In genomic region chr1:78019031-78019430, GRCh38 we compare ENCODE assay signal across 18 cellular contexts. TPM values are rescaled to one million over a fixed set of nuclear protein-coding genes. Genes with fewer than 3 reads are reported as not detected.
A peak's percentile ranks its signal among the peaks of the same experiment; 100 is the strongest.
DNase-seq lines count a peak whose midpoint lies in the region; ATAC-seq, FAIRE-seq and TF ChIP-seq lines count a peak whose summit lies in the region.
"Had no signal": no experiment of that assay in that cellular context is flagged by ENCODE, and none has a peak within 500 bp of the region (broad histone marks: within the 10 kb centered on the region; RNA-seq: fewer than 3 reads in every experiment).

No MANE protein-coding gene starts in this region.

- no peak overlapping the region for H3K4me3 Mint-ChIP-seq in activated naive CD4-positive, alpha-beta T cell treated with anti-CD3 and anti-CD28 coated beads for 36 hours
- H3K4me3 Mint-ChIP-seq: CD4-positive, CD25-positive, alpha-beta regulatory T cell; CD8-positive, alpha-beta memory T cell; H9 had no signal

- H3K4me1 ChIP-seq in HepG2 (ENCODE audit: insufficient read depth, low read length) (no peaks in the 10 kb centered on the region), right lobe of liver (no peaks in the 10 kb centered on the region), foreskin keratinocyte (no peaks in the 10 kb centered on the region), smooth muscle cell (ENCODE audit: low read depth) (no peaks in the 10 kb centered on the region)
- H3K4me1 ChIP-seq: BE2C had no signal

- H3K27me3 ChIP-seq in HepG2 (ENCODE audit: control insufficient read depth in 1 of 2, insufficient read depth in 2 of 2, low read length in 2 of 2) (no peaks in the 10 kb centered on the region), right lobe of liver (no peaks in the 10 kb centered on the region), foreskin keratinocyte (no peaks in the 10 kb centered on the region), smooth muscle cell (ENCODE audit: low read depth) (no peaks in the 10 kb centered on the region)
- H3K27me3 ChIP-seq: BE2C had no signal

- 100% methylated on average over 1 of the region's 1 CpG for WGBS in HepG2 (ENCODE audit: low lambda C conversion rate)
- WGBS in right lobe of liver (ENCODE audit: insufficient coverage, low coverage, low lambda C conversion rate, missing lambda C conversion rate) = 100% methylated on average over 1 of the region's 1 CpG
- WGBS in smooth muscle cell (ENCODE audit: low lambda C conversion rate) = 90% methylated on average over 1 of the region's 1 CpG

- TF ChIP-seq CTCF in HepG2 (CRISPR knock-in tag; IDR thresholded peaks at IDR 0.05) (no peak), right lobe of liver (IDR thresholded peaks at IDR 0.05) (no peak), foreskin keratinocyte (conservative IDR thresholded peaks at IDR 0.05) (no peak), smooth muscle cell (IDR thresholded peaks at IDR 0.05; ENCODE audit: borderline replicate concordance, insufficient read depth, poor library complexity, severe bottlenecking) (no peak)

- no peak overlapping the region for H3K4me3 ChIP-seq in HepG2 (replicated peaks in 1 of 3; ENCODE audit: insufficient read depth in 1 of 3, low read depth in 2 of 3, low read length in 3 of 3)
- H3K4me3 ChIP-seq in right lobe of liver = no peak overlapping the region
- no peak overlapping the region for H3K4me3 ChIP-seq in smooth muscle cell

- H4K20me1 ChIP-seq in HepG2 (ENCODE audit: insufficient read depth, low read length) (no peaks in the 10 kb centered on the region), smooth muscle cell (ENCODE audit: low read depth) (peaks cover 24% of the 10 kb centered on the region)

- H3K9me3 Mint-ChIP-seq in activated naive CD4-positive, alpha-beta T cell treated with anti-CD3 and anti-CD28 coated beads for 36 hours = peaks cover 1% of the 10 kb centered on the region
- H3K9me3 Mint-ChIP-seq: H9 had no signal

- H3F3A ChIP-seq in smooth muscle cell (ENCODE audit: low read depth) = no peaks in the 10 kb centered on the region

- H3K27me3 Mint-ChIP-seq in activated naive CD4-positive, alpha-beta T cell treated with anti-CD3 and anti-CD28 coated beads for 36 hours (ENCODE audit: low read depth) = no peaks in the 10 kb centered on the region
- H3K27me3 Mint-ChIP-seq: CD4-positive, CD25-positive, alpha-beta regulatory T cell; CD8-positive, alpha-beta memory T cell had no signal

- H3K79me2 ChIP-seq in HepG2 (ENCODE audit: insufficient read depth, low read length) = no peaks in the 10 kb centered on the region
- peaks cover 6% of the 10 kb centered on the region for H3K79me2 ChIP-seq in smooth muscle cell (ENCODE audit: low read depth)

- H2AFZ ChIP-seq in HepG2 (ENCODE audit: low read length) = no peak overlapping the region
- H2AFZ ChIP-seq in smooth muscle cell (ENCODE audit: low read depth) = no peak overlapping the region

- in situ Hi-C loops in HepG2 (cut with HindIII; ENCODE audit: extremely low pct_ligation_motif_present, low pct_unique_long_range_greater_than_20kb) = no loop called here

- TF ChIP-seq POLR2A in HepG2 (IDR thresholded peaks at IDR 0.05; ENCODE audit: insufficient read depth in 1 of 2, low read depth in 2 of 2, low read length in 2 of 2) = no peak
- TF ChIP-seq POLR2A in right lobe of liver (IDR thresholded peaks at IDR 0.05) = no peak

- TF ChIP-seq EP300 in HepG2 (IDR thresholded peaks at IDR 0.05; ENCODE audit: low read depth in 2 of 2, low read length in 2 of 2) (no peak), HepG2 (CRISPR knock-in tag; IDR thresholded peaks at IDR 0.05; ENCODE audit: borderline replicate concordance) (no peak)

- ATAC-seq in HepG2 = no peak
- ATAC-seq in right lobe of liver = no peak
- ATAC-seq in foreskin keratinocyte = peak; percentile 55
- ATAC-seq in HG03097 (IDR thresholded peaks at IDR 0.05; ENCODE audit: low FRiP score, unreplicated experiment) = no peak

- no peaks in the 10 kb centered on the region for H3K4me1 Mint-ChIP-seq in activated naive CD4-positive, alpha-beta T cell treated with anti-CD3 and anti-CD28 coated beads for 36 hours (ENCODE audit: low read depth)
- H3K4me1 Mint-ChIP-seq: CD8-positive, alpha-beta memory T cell had no signal

- no peak overlapping the region for H3K27ac Mint-ChIP-seq in activated naive CD4-positive, alpha-beta T cell treated with anti-CD3 and anti-CD28 coated beads for 36 hours
- H3K27ac Mint-ChIP-seq: CD4-positive, CD25-positive, alpha-beta regulatory T cell; CD8-positive, alpha-beta memory T cell; H9 had no signal

- no peak overlapping the region for H3K4me2 ChIP-seq in HepG2 (ENCODE audit: low read depth, low read length)
- no peak overlapping the region for H3K4me2 ChIP-seq in smooth muscle cell

- no peak overlapping the region for H3K27ac ChIP-seq in HepG2 (ENCODE audit: extremely low read length, insufficient read depth, low read length)
- no peak overlapping the region for H3K27ac ChIP-seq in right lobe of liver
- no peak overlapping the region for H3K27ac ChIP-seq in foreskin keratinocyte
- peak overlapping the region; percentile 21 for H3K27ac ChIP-seq in smooth muscle cell (ENCODE audit: low read depth)

- POLR2A ChIA-PET in HepG2 (lab: Yijun Ruan, JAX) = interaction anchor here (1.5 kb wide), 1 partner anchor 15 kb away, joined by 6 read pairs; the partner anchor contains the start of gene DNAJB4

- H3K9ac ChIP-seq in HepG2 (ENCODE audit: insufficient read depth, low read depth, low read length) = no peak overlapping the region
- H3K9ac ChIP-seq in smooth muscle cell (ENCODE audit: low read depth) = no peak overlapping the region

- H3K36me3 Mint-ChIP-seq in activated naive CD4-positive, alpha-beta T cell treated with anti-CD3 and anti-CD28 coated beads for 36 hours (ENCODE audit: low read depth) = peaks cover 5% of the 10 kb centered on the region

- H3K36me3 ChIP-seq in HepG2 (replicated peaks in 1 of 2; ENCODE audit: control insufficient read depth in 1 of 2, insufficient read depth in 2 of 2, low read length in 2 of 2) (no peaks in the 10 kb centered on the region), right lobe of liver (peaks cover 0 to 31% (median 3%) of the 10 kb centered on the region in 4 donors), smooth muscle cell (ENCODE audit: low read depth) (peaks cover 11% of the 10 kb centered on the region)
- H3K36me3 ChIP-seq: BE2C had no signal

- DNase-seq in HepG2 (ENCODE audit: low spot score) (no peak), right lobe of liver (no peak), M059J (ENCODE audit: low read depth) (peak; percentile 59), foreskin keratinocyte (no peak), smooth muscle cell (lab: John Stamatoyannopoulos, UW; ENCODE audit: unreplicated experiment) (no peak), DMS 273 treated with DMSO at 0.1 percent for 48 hours (lab: John Stamatoyannopoulos, UW) (no peak)
- no peak for DNase-seq in activated naive CD4-positive, alpha-beta T cell treated with anti-CD3 and anti-CD28 coated beads for 36 hours
- DNase-seq: 8988T; ACHN; BE2C; C1 segment of cervical spinal cord; CD4-positive, CD25-positive, alpha-beta regulatory T cell; CD8-positive, alpha-beta memory T cell; COR-L47; GF-D8; H9 had no signal

- no TSS peak for BruUV-seq in HepG2 (replicated peaks; lab: Mats Ljungman, UMichigan)

- no peak for FAIRE-seq in HepG2 (lab: Jason Lieb, UNC)
- FAIRE-seq: H1 had no signal

- TF ChIP-seq RAD21 in HepG2 (CRISPR knock-in tag; IDR thresholded peaks at IDR 0.05) = no peak

- no peaks in the 10 kb centered on the region for H3K9me3 ChIP-seq in HepG2 (ENCODE audit: low read length)
- no peaks in the 10 kb centered on the region for H3K9me3 ChIP-seq in right lobe of liver
- H3K9me3 ChIP-seq in smooth muscle cell (replicated peaks; ENCODE audit: low read depth) = no peaks in the 10 kb centered on the region
- H3K9me3 ChIP-seq: BE2C had no signal

- CTCF ChIA-PET in HepG2 (lab: Yijun Ruan, JAX; ENCODE audit: low intra/inter-chr PET ratio, low total read pairs) = no interaction called here
- CTCF ChIA-PET in activated naive CD4-positive, alpha-beta T cell treated with anti-CD3 and anti-CD28 coated beads for 36 hours (lab: Charles Lee) = interaction anchor here (0.7 to 1.2 kb wide), 2 partner anchors 95 to 123 kb away, joined by 3 read pairs; no protein-coding TSS in a partner anchor

- intact Hi-C loops in HepG2 (cut with micrococcal nuclease; ENCODE audit: unreplicated experiment) (no loop called here), right lobe of liver (cut with DNase I) (no loop called here)
- intact Hi-C loops in activated naive CD4-positive, alpha-beta T cell treated with anti-CD3 and anti-CD28 coated beads for 36 hours (cut with micrococcal nuclease) = no loop called here

RNA-seq across cellular contexts. Expression of gene DNAJB4, which starts 14.3 kb away (rescaled TPM):
- total RNA-seq in HepG2 (2016; rRNA removed; fragmentation: Illumina TruSeq; extraction: Trizol) = 18.6 and 25.7 TPM in 2 replicates
- 2.7 and 3.0 TPM in 2 replicates for total RNA-seq in HepG2 (2016; cell fraction: cytosol; rRNA removed; fragmentation: Illumina TruSeq; extraction: Trizol; ENCODE audit: low read depth)
- total RNA-seq in HepG2 (2016; cell fraction: insoluble cytoplasmic fraction; rRNA removed; fragmentation: Illumina TruSeq; extraction: Trizol) = 16.9 and 25.9 TPM in 2 replicates
- total RNA-seq in HepG2 (2016; cell fraction: membrane; rRNA removed; fragmentation: Illumina TruSeq; extraction: Trizol) = 5.7 and 9.7 TPM in 2 replicates
- 14.1 and 15.4 TPM in 2 replicates for total RNA-seq in HepG2 (2016; cell fraction: nucleus; rRNA removed; fragmentation: Illumina TruSeq; extraction: Trizol)
- 3.0 and 4.4 TPM in 2 replicates for polyA plus RNA-seq in HepG2 (2011; rRNA removed)
- 2.3 and 2.8 TPM in 2 replicates for polyA plus RNA-seq in HepG2 (2011; cell fraction: cytosol; rRNA removed)
- 4.2 and 4.7 TPM in 2 replicates for polyA plus RNA-seq in HepG2 (2011; cell fraction: nucleus; rRNA removed)
- polyA plus RNA-seq in HepG2 (2012) = 9.3 and 9.6 TPM in 2 replicates
- 0.76 and 1.0 TPM in 2 replicates for polyA plus RNA-seq in HepG2 (2016; cell fraction: cytosol; fragmentation: Illumina TruSeq; extraction: Trizol; ENCODE audit: low read depth)
- polyA plus RNA-seq in HepG2 (2016; cell fraction: insoluble cytoplasmic fraction; fragmentation: Illumina TruSeq; extraction: Trizol; ENCODE audit: low read depth) = 17.4 and 17.8 TPM in 2 replicates
- polyA plus RNA-seq in HepG2 (2016; cell fraction: membrane; fragmentation: Illumina TruSeq; extraction: Trizol; ENCODE audit: low read depth) = 2.1 and 2.3 TPM in 2 replicates
- polyA plus RNA-seq in HepG2 (2016; cell fraction: nucleus; fragmentation: Illumina TruSeq; extraction: Trizol; ENCODE audit: insufficient read depth, low read depth) = 14.1 and 15.4 TPM in 2 replicates
- polyA minus RNA-seq in HepG2 (2011; rRNA and poly(A)+ RNA removed; ENCODE audit: low replicate concordance) = 3.2 and 9.2 TPM in 2 replicates
- polyA minus RNA-seq in HepG2 (2011; cell fraction: cytosol; rRNA and poly(A)+ RNA removed) = 5.0 and 5.2 TPM in 2 replicates
- 15.8 and 16.3 TPM in 2 replicates for polyA minus RNA-seq in HepG2 (2011; cell fraction: nucleus; rRNA and poly(A)+ RNA removed)
- 10 to 100 TPM; 10.9 to 21.7 (median 14.4) TPM for total RNA-seq in right lobe of liver
- total RNA-seq in M059J (2014; rRNA removed; shearing (Covaris generic)) = 72.1 and 75.9 TPM in 2 replicates
- total RNA-seq in foreskin keratinocyte = 14.1 and 19.9 TPM in 2 replicates
- polyA plus RNA-seq in foreskin keratinocyte = 6.0 and 7.2 TPM in 2 replicates
- total RNA-seq in smooth muscle cell = 48.9 and 92.8 TPM in 2 replicates
- 31.5 and 43.4 TPM in 2 replicates for polyA plus RNA-seq in smooth muscle cell
- total RNA-seq in activated naive CD4-positive, alpha-beta T cell treated with anti-CD3 and anti-CD28 coated beads for 36 hours = 10 to 100 TPM in 1 of 2 experiments, 1 to 10 TPM in 1; 9.7 to 10.4 TPM

RNA-seq across cellular contexts. Expression of gene GIPC2, which starts 26.7 kb away (rescaled TPM):
- total RNA-seq in HepG2 (2016; rRNA removed; fragmentation: Illumina TruSeq; extraction: Trizol) (21.6 and 39.7 TPM in 2 replicates), right lobe of liver (1 to 10 TPM; 4.7 to 9.8 (median 7.0) TPM), foreskin keratinocyte (0.71 TPM in 2 replicates), smooth muscle cell (0.13 TPM in 1 of 2 replicates, not detected in the other)
- 2.0 and 2.2 TPM in 2 replicates for total RNA-seq in HepG2 (2016; cell fraction: cytosol; rRNA removed; fragmentation: Illumina TruSeq; extraction: Trizol; ENCODE audit: low read depth)
- 22.5 and 39.5 TPM in 2 replicates for total RNA-seq in HepG2 (2016; cell fraction: insoluble cytoplasmic fraction; rRNA removed; fragmentation: Illumina TruSeq; extraction: Trizol)
- total RNA-seq in HepG2 (2016; cell fraction: membrane; rRNA removed; fragmentation: Illumina TruSeq; extraction: Trizol) = 8.3 and 9.4 TPM in 2 replicates
- total RNA-seq in HepG2 (2016; cell fraction: nucleus; rRNA removed; fragmentation: Illumina TruSeq; extraction: Trizol) = 21.2 and 21.7 TPM in 2 replicates
- polyA plus RNA-seq in HepG2 (2011; rRNA removed) (5.1 and 6.1 TPM in 2 replicates), foreskin keratinocyte (0.32 and 0.33 TPM in 2 replicates), smooth muscle cell (0.05 TPM in 1 of 2 replicates, not detected in the other)
- 2.9 and 4.8 TPM in 2 replicates for polyA plus RNA-seq in HepG2 (2011; cell fraction: cytosol; rRNA removed)
- polyA plus RNA-seq in HepG2 (2011; cell fraction: nucleus; rRNA removed) = 2.7 and 4.2 TPM in 2 replicates
- polyA plus RNA-seq in HepG2 (2012) = 10.6 and 16.9 TPM in 2 replicates
- 1.9 and 2.2 TPM in 2 replicates for polyA plus RNA-seq in HepG2 (2016; cell fraction: cytosol; fragmentation: Illumina TruSeq; extraction: Trizol; ENCODE audit: low read depth)
- polyA plus RNA-seq in HepG2 (2016; cell fraction: insoluble cytoplasmic fraction; fragmentation: Illumina TruSeq; extraction: Trizol; ENCODE audit: low read depth) = 39.5 and 45.6 TPM in 2 replicates
- 6.7 and 7.1 TPM in 2 replicates for polyA plus RNA-seq in HepG2 (2016; cell fraction: membrane; fragmentation: Illumina TruSeq; extraction: Trizol; ENCODE audit: low read depth)
- polyA plus RNA-seq in HepG2 (2016; cell fraction: nucleus; fragmentation: Illumina TruSeq; extraction: Trizol; ENCODE audit: insufficient read depth, low read depth) = 14.6 and 15.7 TPM in 2 replicates
- polyA minus RNA-seq in HepG2 (2011; rRNA and poly(A)+ RNA removed; ENCODE audit: low replicate concordance) = 3.5 TPM in 1 of 2 replicates, not detected in the other
- polyA minus RNA-seq in HepG2 (2011; cell fraction: cytosol; rRNA and poly(A)+ RNA removed) = 6.9 and 7.6 TPM in 2 replicates
- 27.6 and 32.6 TPM in 2 replicates for polyA minus RNA-seq in HepG2 (2011; cell fraction: nucleus; rRNA and poly(A)+ RNA removed)
- 1.0 and 1.7 TPM in 2 replicates for total RNA-seq in M059J (2014; rRNA removed; shearing (Covaris generic))
- under 1 TPM; 0.10 to 0.31 TPM for total RNA-seq in activated naive CD4-positive, alpha-beta T cell treated with anti-CD3 and anti-CD28 coated beads for 36 hours
- total RNA-seq: CD4-positive, CD25-positive, alpha-beta regulatory T cell had no signal

RNA-seq across cellular contexts. Expression of gene FUBP1, which starts 40.2 kb away (rescaled TPM):
- total RNA-seq in HepG2 (2016; rRNA removed; fragmentation: Illumina TruSeq; extraction: Trizol) = 166 and 192 TPM in 2 replicates
- 14.8 and 18.6 TPM in 2 replicates for total RNA-seq in HepG2 (2016; cell fraction: cytosol; rRNA removed; fragmentation: Illumina TruSeq; extraction: Trizol; ENCODE audit: low read depth)
- 164 and 178 TPM in 2 replicates for total RNA-seq in HepG2 (2016; cell fraction: insoluble cytoplasmic fraction; rRNA removed; fragmentation: Illumina TruSeq; extraction: Trizol)
- 33.3 and 42.9 TPM in 2 replicates for total RNA-seq in HepG2 (2016; cell fraction: membrane; rRNA removed; fragmentation: Illumina TruSeq; extraction: Trizol)
- 243 and 259 TPM in 2 replicates for total RNA-seq in HepG2 (2016; cell fraction: nucleus; rRNA removed; fragmentation: Illumina TruSeq; extraction: Trizol)
- polyA plus RNA-seq in HepG2 (2011; rRNA removed) = 97.5 and 98.1 TPM in 2 replicates
- 50.6 and 52.7 TPM in 2 replicates for polyA plus RNA-seq in HepG2 (2011; cell fraction: cytosol; rRNA removed)
- 159 and 189 TPM in 2 replicates for polyA plus RNA-seq in HepG2 (2011; cell fraction: nucleus; rRNA removed)
- 106 and 122 TPM in 2 replicates for polyA plus RNA-seq in HepG2 (2012)
- 6.8 and 8.4 TPM in 2 replicates for polyA plus RNA-seq in HepG2 (2016; cell fraction: cytosol; fragmentation: Illumina TruSeq; extraction: Trizol; ENCODE audit: low read depth)
- polyA plus RNA-seq in HepG2 (2016; cell fraction: insoluble cytoplasmic fraction; fragmentation: Illumina TruSeq; extraction: Trizol; ENCODE audit: low read depth) = 165 and 171 TPM in 2 replicates
- polyA plus RNA-seq in HepG2 (2016; cell fraction: membrane; fragmentation: Illumina TruSeq; extraction: Trizol; ENCODE audit: low read depth) = 18.5 and 22.5 TPM in 2 replicates
- polyA plus RNA-seq in HepG2 (2016; cell fraction: nucleus; fragmentation: Illumina TruSeq; extraction: Trizol; ENCODE audit: insufficient read depth, low read depth) = 212 and 220 TPM in 2 replicates
- polyA minus RNA-seq in HepG2 (2011; rRNA and poly(A)+ RNA removed; ENCODE audit: low replicate concordance) = 143 and 421 TPM in 2 replicates
- 53.6 and 56.2 TPM in 2 replicates for polyA minus RNA-seq in HepG2 (2011; cell fraction: cytosol; rRNA and poly(A)+ RNA removed)
- polyA minus RNA-seq in HepG2 (2011; cell fraction: nucleus; rRNA and poly(A)+ RNA removed) = 426 and 458 TPM in 2 replicates
- total RNA-seq in right lobe of liver = 10 to 100 TPM; 21.7 to 38.5 (median 35.6) TPM
- total RNA-seq in M059J (2014; rRNA removed; shearing (Covaris generic)) = 77.7 and 101 TPM in 2 replicates
- total RNA-seq in foreskin keratinocyte = 140 and 146 TPM in 2 replicates
- polyA plus RNA-seq in foreskin keratinocyte = 60.7 and 73.1 TPM in 2 replicates
- total RNA-seq in smooth muscle cell = 144 and 166 TPM in 2 replicates
- polyA plus RNA-seq in smooth muscle cell = 50.5 and 60.4 TPM in 2 replicates
- total RNA-seq in activated naive CD4-positive, alpha-beta T cell treated with anti-CD3 and anti-CD28 coated beads for 36 hours = 100 to 1,000 TPM; 243 to 244 TPM
